In the genomic region with DNA sequence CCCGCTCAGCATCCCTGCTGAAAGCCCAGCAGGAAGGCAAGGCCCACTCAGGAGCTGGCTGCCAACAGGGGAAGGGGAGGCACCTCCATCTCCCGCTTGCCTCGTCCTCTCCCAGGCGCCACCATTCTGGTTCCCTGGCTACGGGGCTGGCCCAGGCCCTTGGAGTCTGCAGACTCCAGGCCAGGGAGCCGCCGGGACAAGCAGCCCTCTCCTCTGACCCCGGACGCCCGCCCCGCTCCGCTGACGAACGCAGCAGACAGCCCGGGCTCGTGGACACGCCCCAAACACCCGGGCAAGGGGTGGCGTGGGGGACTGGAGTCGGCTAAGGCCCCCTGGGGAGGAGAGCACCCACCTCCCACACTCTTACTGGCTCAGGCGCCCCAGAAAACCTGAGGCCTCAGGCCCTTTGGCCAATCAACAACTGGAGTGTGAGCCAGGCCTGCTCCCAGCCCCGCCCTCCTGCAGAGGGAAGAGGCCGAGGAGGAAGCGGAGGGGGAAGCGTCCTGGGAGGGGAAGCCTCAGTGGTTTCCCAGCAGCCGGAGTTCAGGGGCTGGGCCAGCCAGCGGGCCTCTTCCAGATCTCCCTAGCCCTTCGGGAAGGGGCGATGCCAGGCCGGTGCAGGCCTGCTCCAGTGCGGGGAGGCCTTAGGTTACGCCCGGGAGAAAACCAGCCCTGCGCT, we compare ENCODE assay signal across 1 cellular context.
A peak's percentile ranks its signal among the peaks of the same experiment; 100 is the strongest.
TF ChIP-seq lines count a peak whose summit lies in the region.

No MANE protein-coding gene starts in this region.

TF ChIP-seq in HEK293, 187 proteins besides CTCF, POLR2A, EP300 and RAD21 (continued from another document and continues in another):
- TF ChIP-seq, protein P1, sequence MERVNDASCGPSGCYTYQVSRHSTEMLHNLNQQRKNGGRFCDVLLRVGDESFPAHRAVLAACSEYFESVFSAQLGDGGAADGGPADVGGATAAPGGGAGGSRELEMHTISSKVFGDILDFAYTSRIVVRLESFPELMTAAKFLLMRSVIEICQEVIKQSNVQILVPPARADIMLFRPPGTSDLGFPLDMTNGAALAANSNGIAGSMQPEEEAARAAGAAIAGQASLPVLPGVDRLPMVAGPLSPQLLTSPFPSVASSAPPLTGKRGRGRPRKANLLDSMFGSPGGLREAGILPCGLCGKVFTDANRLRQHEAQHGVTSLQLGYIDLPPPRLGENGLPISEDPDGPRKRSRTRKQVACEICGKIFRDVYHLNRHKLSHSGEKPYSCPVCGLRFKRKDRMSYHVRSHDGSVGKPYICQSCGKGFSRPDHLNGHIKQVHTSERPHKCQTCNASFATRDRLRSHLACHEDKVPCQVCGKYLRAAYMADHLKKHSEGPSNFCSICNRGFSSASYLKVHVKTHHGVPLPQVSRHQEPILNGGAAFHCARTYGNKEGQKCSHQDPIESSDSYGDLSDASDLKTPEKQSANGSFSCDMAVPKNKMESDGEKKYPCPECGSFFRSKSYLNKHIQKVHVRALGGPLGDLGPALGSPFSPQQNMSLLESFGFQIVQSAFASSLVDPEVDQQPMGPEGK (tag by site-specific recombination; IDR thresholded peaks at IDR 0.05): peak; percentile 99
- TF ChIP-seq HOXD13 (CRISPR knock-in tag; IDR thresholded peaks at IDR 0.05; ENCODE audit: borderline replicate concordance) (no peak), IKZF3 (tag by site-specific recombination; IDR thresholded peaks at IDR 0.05) (peak; percentile 99), ZNF670 (tag by site-specific recombination; IDR thresholded peaks at IDR 0.05; ENCODE audit: low read depth) (no peak), GLIS1 (tag by site-specific recombination; IDR thresholded peaks at IDR 0.05) (peak; percentile 98), ZNF239 (tag by site-specific recombination; IDR thresholded peaks at IDR 0.05) (no peak), SP7 (tag by site-specific recombination; IDR thresholded peaks at IDR 0.05) (peak; percentile 70), ZNF658 (tag by site-specific recombination; IDR thresholded peaks at IDR 0.05) (no peak), ZBTB17 (tag by site-specific recombination; IDR thresholded peaks at IDR 0.05) (0 out of 2 replicates have a peak, but pooled peaks have one; percentile 59), ZEB2 (tag by site-specific recombination; IDR thresholded peaks at IDR 0.05) (peak; percentile 37), ZBTB8A (tag by site-specific recombination; IDR thresholded peaks at IDR 0.05) (peak; percentile 68), ZNF423 (tag by site-specific recombination; IDR thresholded peaks at IDR 0.05) (peak; percentile 99), ZNF214 (tag by site-specific recombination; IDR thresholded peaks at IDR 0.05; ENCODE audit: borderline replicate concordance) (no peak), ZNF514 (tag by site-specific recombination; IDR thresholded peaks at IDR 0.05) (no peak), OSR2 (tag by site-specific recombination; IDR thresholded peaks at IDR 0.05) (peak; percentile 50), SP2 (tag by site-specific recombination; IDR thresholded peaks at IDR 0.05) (peak; percentile 94), SETDB1 (IDR thresholded peaks at IDR 0.05; ENCODE audit: insufficient read length, low read length) (no peak), KLF1 (tag by site-specific recombination; IDR thresholded peaks at IDR 0.05) (peak; percentile 76), ZNF2 (tag by site-specific recombination; IDR thresholded peaks at IDR 0.05) (no peak), ZNF146 (tag by site-specific recombination; IDR thresholded peaks at IDR 0.05) (no peak), ZNF202 (tag by site-specific recombination; IDR thresholded peaks at IDR 0.05; ENCODE audit: borderline replicate concordance) (no peak), ZFP37 (tag by site-specific recombination; IDR thresholded peaks at IDR 0.05) (no peak), ZIC2 (tag by site-specific recombination; IDR thresholded peaks at IDR 0.05) (peak; percentile 86), ZNF341 (tag by site-specific recombination; IDR thresholded peaks at IDR 0.05; ENCODE audit: low read depth) (peak; percentile 99), KLF16 (tag by site-specific recombination; IDR thresholded peaks at IDR 0.05) (peak; percentile 61; the same call in 1 of the 2 replicates), EGR2 (tag by site-specific recombination; IDR thresholded peaks at IDR 0.05; ENCODE audit: low read depth) (peak; percentile 86), ZNF24 (tag by site-specific recombination; IDR thresholded peaks at IDR 0.05) (no peak), TRIM28 (IDR thresholded peaks at IDR 0.05; ENCODE audit: borderline replicate concordance, low read length) (0 out of 2 replicates have a peak, but pooled peaks have one; percentile 61), RBAK (tag by site-specific recombination; IDR thresholded peaks at IDR 0.05) (no peak), ZNF629 (tag by site-specific recombination; IDR thresholded peaks at IDR 0.05) (peak; percentile 42; the same call in 1 of the 2 replicates), ZNF76 (tag by site-specific recombination; IDR thresholded peaks at IDR 0.05; ENCODE audit: borderline replicate concordance, low read depth) (peak; percentile 86; the same call in 1 of the 2 replicates), ZXDB (tag by site-specific recombination; IDR thresholded peaks at IDR 0.05) (peak; percentile 53; the same call in 1 of the 2 replicates), ZFHX2 (tag by site-specific recombination; conservative IDR thresholded peaks at IDR 0.05) (peak; percentile 85)
- TF ChIP-seq, protein P2, sequence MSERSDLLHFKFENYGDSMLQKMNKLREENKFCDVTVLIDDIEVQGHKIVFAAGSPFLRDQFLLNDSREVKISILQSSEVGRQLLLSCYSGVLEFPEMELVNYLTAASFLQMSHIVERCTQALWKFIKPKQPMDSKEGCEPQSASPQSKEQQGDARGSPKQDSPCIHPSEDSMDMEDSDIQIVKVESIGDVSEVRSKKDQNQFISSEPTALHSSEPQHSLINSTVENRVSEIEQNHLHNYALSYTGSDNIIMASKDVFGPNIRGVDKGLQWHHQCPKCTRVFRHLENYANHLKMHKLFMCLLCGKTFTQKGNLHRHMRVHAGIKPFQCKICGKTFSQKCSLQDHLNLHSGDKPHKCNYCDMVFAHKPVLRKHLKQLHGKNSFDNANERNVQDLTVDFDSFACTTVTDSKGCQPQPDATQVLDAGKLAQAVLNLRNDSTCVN (tag by site-specific recombination; optimal IDR thresholded peaks at IDR 0.05): peak; percentile 33
- TF ChIP-seq, protein P3, sequence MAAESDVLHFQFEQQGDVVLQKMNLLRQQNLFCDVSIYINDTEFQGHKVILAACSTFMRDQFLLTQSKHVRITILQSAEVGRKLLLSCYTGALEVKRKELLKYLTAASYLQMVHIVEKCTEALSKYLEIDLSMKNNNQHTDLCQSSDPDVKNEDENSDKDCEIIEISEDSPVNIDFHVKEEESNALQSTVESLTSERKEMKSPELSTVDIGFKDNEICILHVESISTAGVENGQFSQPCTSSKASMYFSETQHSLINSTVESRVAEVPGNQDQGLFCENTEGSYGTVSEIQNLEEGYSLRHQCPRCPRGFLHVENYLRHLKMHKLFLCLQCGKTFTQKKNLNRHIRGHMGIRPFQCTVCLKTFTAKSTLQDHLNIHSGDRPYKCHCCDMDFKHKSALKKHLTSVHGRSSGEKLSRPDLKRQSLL (tag by site-specific recombination; IDR thresholded peaks at IDR 0.05): peak; percentile 90
- TF ChIP-seq, protein P4, sequence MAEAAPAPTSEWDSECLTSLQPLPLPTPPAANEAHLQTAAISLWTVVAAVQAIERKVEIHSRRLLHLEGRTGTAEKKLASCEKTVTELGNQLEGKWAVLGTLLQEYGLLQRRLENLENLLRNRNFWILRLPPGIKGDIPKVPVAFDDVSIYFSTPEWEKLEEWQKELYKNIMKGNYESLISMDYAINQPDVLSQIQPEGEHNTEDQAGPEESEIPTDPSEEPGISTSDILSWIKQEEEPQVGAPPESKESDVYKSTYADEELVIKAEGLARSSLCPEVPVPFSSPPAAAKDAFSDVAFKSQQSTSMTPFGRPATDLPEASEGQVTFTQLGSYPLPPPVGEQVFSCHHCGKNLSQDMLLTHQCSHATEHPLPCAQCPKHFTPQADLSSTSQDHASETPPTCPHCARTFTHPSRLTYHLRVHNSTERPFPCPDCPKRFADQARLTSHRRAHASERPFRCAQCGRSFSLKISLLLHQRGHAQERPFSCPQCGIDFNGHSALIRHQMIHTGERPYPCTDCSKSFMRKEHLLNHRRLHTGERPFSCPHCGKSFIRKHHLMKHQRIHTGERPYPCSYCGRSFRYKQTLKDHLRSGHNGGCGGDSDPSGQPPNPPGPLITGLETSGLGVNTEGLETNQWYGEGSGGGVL (tag by site-specific recombination; IDR thresholded peaks at IDR 0.05): peak; percentile 99
- TF ChIP-seq, protein P5, sequence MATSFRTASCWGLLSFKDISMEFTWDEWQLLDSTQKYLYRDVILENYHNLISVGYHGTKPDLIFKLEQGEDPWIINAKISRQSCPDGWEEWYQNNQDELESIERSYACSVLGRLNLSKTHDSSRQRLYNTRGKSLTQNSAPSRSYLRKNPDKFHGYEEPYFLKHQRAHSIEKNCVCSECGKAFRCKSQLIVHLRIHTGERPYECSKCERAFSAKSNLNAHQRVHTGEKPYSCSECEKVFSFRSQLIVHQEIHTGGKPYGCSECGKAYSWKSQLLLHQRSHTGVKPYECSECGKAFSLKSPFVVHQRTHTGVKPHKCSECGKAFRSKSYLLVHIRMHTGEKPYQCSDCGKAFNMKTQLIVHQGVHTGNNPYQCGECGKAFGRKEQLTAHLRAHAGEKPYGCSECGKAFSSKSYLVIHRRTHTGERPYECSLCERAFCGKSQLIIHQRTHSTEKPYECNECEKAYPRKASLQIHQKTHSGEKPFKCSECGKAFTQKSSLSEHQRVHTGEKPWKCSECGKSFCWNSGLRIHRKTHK (tag by site-specific recombination; IDR thresholded peaks at IDR 0.05): no peak
- TF ChIP-seq, protein P6, sequence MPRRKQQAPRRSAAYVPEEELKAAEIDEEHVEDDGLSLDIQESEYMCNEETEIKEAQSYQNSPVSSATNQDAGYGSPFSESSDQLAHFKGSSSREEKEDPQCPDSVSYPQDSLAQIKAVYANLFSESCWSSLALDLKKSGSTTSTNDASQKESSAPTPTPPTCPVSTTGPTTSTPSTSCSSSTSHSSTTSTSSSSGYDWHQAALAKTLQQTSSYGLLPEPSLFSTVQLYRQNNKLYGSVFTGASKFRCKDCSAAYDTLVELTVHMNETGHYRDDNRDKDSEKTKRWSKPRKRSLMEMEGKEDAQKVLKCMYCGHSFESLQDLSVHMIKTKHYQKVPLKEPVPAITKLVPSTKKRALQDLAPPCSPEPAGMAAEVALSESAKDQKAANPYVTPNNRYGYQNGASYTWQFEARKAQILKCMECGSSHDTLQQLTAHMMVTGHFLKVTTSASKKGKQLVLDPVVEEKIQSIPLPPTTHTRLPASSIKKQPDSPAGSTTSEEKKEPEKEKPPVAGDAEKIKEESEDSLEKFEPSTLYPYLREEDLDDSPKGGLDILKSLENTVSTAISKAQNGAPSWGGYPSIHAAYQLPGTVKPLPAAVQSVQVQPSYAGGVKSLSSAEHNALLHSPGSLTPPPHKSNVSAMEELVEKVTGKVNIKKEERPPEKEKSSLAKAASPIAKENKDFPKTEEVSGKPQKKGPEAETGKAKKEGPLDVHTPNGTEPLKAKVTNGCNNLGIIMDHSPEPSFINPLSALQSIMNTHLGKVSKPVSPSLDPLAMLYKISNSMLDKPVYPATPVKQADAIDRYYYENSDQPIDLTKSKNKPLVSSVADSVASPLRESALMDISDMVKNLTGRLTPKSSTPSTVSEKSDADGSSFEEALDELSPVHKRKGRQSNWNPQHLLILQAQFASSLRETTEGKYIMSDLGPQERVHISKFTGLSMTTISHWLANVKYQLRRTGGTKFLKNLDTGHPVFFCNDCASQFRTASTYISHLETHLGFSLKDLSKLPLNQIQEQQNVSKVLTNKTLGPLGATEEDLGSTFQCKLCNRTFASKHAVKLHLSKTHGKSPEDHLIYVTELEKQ (tag by site-specific recombination; IDR thresholded peaks at IDR 0.05; ENCODE audit: borderline replicate concordance): no peak
- TF ChIP-seq, protein P7, sequence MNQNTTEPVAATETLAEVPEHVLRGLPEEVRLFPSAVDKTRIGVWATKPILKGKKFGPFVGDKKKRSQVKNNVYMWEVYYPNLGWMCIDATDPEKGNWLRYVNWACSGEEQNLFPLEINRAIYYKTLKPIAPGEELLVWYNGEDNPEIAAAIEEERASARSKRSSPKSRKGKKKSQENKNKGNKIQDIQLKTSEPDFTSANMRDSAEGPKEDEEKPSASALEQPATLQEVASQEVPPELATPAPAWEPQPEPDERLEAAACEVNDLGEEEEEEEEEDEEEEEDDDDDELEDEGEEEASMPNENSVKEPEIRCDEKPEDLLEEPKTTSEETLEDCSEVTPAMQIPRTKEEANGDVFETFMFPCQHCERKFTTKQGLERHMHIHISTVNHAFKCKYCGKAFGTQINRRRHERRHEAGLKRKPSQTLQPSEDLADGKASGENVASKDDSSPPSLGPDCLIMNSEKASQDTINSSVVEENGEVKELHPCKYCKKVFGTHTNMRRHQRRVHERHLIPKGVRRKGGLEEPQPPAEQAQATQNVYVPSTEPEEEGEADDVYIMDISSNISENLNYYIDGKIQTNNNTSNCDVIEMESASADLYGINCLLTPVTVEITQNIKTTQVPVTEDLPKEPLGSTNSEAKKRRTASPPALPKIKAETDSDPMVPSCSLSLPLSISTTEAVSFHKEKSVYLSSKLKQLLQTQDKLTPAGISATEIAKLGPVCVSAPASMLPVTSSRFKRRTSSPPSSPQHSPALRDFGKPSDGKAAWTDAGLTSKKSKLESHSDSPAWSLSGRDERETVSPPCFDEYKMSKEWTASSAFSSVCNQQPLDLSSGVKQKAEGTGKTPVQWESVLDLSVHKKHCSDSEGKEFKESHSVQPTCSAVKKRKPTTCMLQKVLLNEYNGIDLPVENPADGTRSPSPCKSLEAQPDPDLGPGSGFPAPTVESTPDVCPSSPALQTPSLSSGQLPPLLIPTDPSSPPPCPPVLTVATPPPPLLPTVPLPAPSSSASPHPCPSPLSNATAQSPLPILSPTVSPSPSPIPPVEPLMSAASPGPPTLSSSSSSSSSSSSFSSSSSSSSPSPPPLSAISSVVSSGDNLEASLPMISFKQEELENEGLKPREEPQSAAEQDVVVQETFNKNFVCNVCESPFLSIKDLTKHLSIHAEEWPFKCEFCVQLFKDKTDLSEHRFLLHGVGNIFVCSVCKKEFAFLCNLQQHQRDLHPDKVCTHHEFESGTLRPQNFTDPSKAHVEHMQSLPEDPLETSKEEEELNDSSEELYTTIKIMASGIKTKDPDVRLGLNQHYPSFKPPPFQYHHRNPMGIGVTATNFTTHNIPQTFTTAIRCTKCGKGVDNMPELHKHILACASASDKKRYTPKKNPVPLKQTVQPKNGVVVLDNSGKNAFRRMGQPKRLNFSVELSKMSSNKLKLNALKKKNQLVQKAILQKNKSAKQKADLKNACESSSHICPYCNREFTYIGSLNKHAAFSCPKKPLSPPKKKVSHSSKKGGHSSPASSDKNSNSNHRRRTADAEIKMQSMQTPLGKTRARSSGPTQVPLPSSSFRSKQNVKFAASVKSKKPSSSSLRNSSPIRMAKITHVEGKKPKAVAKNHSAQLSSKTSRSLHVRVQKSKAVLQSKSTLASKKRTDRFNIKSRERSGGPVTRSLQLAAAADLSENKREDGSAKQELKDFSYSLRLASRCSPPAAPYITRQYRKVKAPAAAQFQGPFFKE (tag by site-specific recombination; IDR thresholded peaks at IDR 0.05; ENCODE audit: borderline replicate concordance): no peak
- TF ChIP-seq, protein P8, sequence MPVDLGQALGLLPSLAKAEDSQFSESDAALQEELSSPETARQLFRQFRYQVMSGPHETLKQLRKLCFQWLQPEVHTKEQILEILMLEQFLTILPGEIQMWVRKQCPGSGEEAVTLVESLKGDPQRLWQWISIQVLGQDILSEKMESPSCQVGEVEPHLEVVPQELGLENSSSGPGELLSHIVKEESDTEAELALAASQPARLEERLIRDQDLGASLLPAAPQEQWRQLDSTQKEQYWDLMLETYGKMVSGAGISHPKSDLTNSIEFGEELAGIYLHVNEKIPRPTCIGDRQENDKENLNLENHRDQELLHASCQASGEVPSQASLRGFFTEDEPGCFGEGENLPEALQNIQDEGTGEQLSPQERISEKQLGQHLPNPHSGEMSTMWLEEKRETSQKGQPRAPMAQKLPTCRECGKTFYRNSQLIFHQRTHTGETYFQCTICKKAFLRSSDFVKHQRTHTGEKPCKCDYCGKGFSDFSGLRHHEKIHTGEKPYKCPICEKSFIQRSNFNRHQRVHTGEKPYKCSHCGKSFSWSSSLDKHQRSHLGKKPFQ (tag by site-specific recombination; IDR thresholded peaks at IDR 0.05): no peak
